Comparison of ENCODE assay signal across 1 cellular context in the genomic region with DNA sequence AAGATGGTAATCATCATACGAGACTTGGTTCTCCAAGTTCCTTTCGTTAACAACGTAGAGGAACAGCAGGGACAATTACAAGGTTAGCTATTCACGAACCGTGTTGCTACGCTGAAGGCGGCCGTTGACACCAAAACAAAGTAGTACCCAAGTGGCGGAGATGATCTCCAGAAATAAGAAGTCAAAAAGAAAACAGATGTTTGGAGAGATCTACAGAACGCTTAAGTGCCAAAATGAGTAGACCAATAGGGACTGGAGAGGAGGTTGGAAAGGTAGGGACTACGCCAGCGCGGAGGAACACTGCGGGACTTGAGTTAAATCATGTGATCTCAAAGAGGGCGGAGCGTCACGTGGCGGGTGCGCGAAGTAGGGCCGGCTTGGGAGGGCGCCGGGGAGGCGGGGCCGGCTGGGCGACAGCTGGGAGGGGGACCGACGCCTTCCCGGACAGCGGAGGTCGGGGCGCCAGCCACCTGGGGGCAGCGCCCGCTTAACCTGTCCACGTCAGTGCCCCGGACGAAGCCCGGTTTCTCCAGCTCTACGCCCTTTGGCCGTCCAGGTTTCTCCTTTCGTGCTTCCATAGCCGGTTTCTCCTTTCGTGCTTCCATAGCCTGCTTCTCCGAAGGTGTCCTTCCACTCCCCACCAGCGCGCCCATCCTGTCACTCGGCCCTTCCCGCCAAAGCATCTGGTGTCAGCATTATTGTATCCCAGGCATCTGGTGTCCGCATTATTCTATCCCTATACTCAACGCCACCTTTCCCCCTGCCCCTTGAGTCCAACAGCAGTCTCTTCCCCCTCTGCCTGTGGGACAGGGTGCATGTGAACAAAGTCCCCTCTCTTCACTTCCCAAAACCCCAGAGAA.
A peak's percentile ranks its signal among the peaks of the same experiment; 100 is the strongest.
TF ChIP-seq lines count a peak whose summit lies in the region.

No MANE protein-coding gene starts in this region.

TF ChIP-seq in K562, 482 proteins besides CTCF, POLR2A, EP300 and RAD21 (continued from another document and continues in another):
- TF ChIP-seq E2F1 (CRISPR knock-in tag; IDR thresholded peaks at IDR 0.05) (0 out of 2 replicates have a peak, but pooled peaks have one; percentile 36), GABPB2 (CRISPR knock-in tag; conservative IDR thresholded peaks at IDR 0.05) (no peak), SLC30A9 (CRISPR knock-in tag; IDR thresholded peaks at IDR 0.05) (no peak), RBM14 (IDR thresholded peaks at IDR 0.05; ENCODE audit: borderline replicate concordance, insufficient read depth, low read depth, low read length) (no peak), ELK3 (CRISPR knock-in tag; IDR thresholded peaks at IDR 0.05) (no peak), CCNT2 (IDR thresholded peaks at IDR 0.05; ENCODE audit: borderline replicate concordance, extremely low read depth, insufficient read length, low read depth, low read length) (peak; percentile 98), RFX1 (IDR thresholded peaks at IDR 0.05) (no peak), SAFB (IDR thresholded peaks at IDR 0.05; ENCODE audit: borderline replicate concordance, low read depth, low read length) (no peak), POLR2B (IDR thresholded peaks at IDR 0.05; ENCODE audit: low read depth, partially characterized antibody) (peak; percentile 79), FOXJ3 (CRISPR knock-in tag; IDR thresholded peaks at IDR 0.05) (no peak), ESRRB (CRISPR knock-in tag; IDR thresholded peaks at IDR 0.05; ENCODE audit: borderline replicate concordance) (no peak), FOXA1 (IDR thresholded peaks at IDR 0.05; ENCODE audit: borderline replicate concordance) (no peak), SOX6 (IDR thresholded peaks at IDR 0.05) (peak; percentile 57; the same call in 1 of the 2 replicates), KLF1 (tag; IDR thresholded peaks at IDR 0.05) (no peak), ZNF507 (tag; conservative IDR thresholded peaks at IDR 0.05) (no peak), GTF2A2 (tag; IDR thresholded peaks at IDR 0.05) (no peak), MTA2 (IDR thresholded peaks at IDR 0.05; ENCODE audit: low read depth) (no peak), KLF16 (IDR thresholded peaks at IDR 0.05) (no peak), PRPF4 (IDR thresholded peaks at IDR 0.05; ENCODE audit: insufficient read depth, low read depth, low read length, poor library complexity, severe bottlenecking) (no peak), ZNF551 (CRISPR knock-in tag; IDR thresholded peaks at IDR 0.05) (0 out of 2 replicates have a peak, but pooled peaks have one; percentile 57), PTRF (tag; IDR thresholded peaks at IDR 0.05) (no peak), ZNF764 (CRISPR knock-in tag; IDR thresholded peaks at IDR 0.05; ENCODE audit: low read depth) (no peak), STAT5A (IDR thresholded peaks at IDR 0.05; ENCODE audit: borderline replicate concordance, low read length) (peak; percentile 13; the same call in 1 of the 2 replicates), CREM (IDR thresholded peaks at IDR 0.05; ENCODE audit: low read depth) (peak; percentile 83), MTA3 (IDR thresholded peaks at IDR 0.05; ENCODE audit: borderline replicate concordance) (no peak), ZNF41 (CRISPR knock-in tag; conservative IDR thresholded peaks at IDR 0.05) (no peak), ZNF134 (CRISPR knock-in tag; conservative IDR thresholded peaks at IDR 0.05) (no peak), HNRNPL (IDR thresholded peaks at IDR 0.05; ENCODE audit: low read depth, low read length) (no peak), FUS (optimal IDR thresholded peaks at IDR 0.05; ENCODE audit: low read depth, low read length) (no peak), NFE2 (IDR thresholded peaks at IDR 0.05; ENCODE audit: low read depth) (no peak), ZBTB43 (CRISPR knock-in tag; IDR thresholded peaks at IDR 0.05) (no peak), CBFB (CRISPR knock-in tag; IDR thresholded peaks at IDR 0.05) (no peak), NR1H2 (CRISPR knock-in tag; IDR thresholded peaks at IDR 0.05) (no peak), SMARCC2 (IDR thresholded peaks at IDR 0.05; ENCODE audit: low read depth) (no peak), PHF20 (IDR thresholded peaks at IDR 0.05; ENCODE audit: partially characterized antibody) (peak; percentile 88), DDX20 (tag; IDR thresholded peaks at IDR 0.05; ENCODE audit: low read depth) (no peak), ZFX (CRISPR knock-in tag; IDR thresholded peaks at IDR 0.05) (no peak), NFIX (CRISPR knock-in tag; IDR thresholded peaks at IDR 0.05; ENCODE audit: low read depth) (no peak), TRIM28 (IDR thresholded peaks at IDR 0.05) (no peak), ETS2 (tag; IDR thresholded peaks at IDR 0.05; ENCODE audit: borderline replicate concordance, poor library complexity, severe bottlenecking) (no peak), MCM5 (IDR thresholded peaks at IDR 0.05; ENCODE audit: low read depth) (no peak)
- TF ChIP-seq, protein P1, sequence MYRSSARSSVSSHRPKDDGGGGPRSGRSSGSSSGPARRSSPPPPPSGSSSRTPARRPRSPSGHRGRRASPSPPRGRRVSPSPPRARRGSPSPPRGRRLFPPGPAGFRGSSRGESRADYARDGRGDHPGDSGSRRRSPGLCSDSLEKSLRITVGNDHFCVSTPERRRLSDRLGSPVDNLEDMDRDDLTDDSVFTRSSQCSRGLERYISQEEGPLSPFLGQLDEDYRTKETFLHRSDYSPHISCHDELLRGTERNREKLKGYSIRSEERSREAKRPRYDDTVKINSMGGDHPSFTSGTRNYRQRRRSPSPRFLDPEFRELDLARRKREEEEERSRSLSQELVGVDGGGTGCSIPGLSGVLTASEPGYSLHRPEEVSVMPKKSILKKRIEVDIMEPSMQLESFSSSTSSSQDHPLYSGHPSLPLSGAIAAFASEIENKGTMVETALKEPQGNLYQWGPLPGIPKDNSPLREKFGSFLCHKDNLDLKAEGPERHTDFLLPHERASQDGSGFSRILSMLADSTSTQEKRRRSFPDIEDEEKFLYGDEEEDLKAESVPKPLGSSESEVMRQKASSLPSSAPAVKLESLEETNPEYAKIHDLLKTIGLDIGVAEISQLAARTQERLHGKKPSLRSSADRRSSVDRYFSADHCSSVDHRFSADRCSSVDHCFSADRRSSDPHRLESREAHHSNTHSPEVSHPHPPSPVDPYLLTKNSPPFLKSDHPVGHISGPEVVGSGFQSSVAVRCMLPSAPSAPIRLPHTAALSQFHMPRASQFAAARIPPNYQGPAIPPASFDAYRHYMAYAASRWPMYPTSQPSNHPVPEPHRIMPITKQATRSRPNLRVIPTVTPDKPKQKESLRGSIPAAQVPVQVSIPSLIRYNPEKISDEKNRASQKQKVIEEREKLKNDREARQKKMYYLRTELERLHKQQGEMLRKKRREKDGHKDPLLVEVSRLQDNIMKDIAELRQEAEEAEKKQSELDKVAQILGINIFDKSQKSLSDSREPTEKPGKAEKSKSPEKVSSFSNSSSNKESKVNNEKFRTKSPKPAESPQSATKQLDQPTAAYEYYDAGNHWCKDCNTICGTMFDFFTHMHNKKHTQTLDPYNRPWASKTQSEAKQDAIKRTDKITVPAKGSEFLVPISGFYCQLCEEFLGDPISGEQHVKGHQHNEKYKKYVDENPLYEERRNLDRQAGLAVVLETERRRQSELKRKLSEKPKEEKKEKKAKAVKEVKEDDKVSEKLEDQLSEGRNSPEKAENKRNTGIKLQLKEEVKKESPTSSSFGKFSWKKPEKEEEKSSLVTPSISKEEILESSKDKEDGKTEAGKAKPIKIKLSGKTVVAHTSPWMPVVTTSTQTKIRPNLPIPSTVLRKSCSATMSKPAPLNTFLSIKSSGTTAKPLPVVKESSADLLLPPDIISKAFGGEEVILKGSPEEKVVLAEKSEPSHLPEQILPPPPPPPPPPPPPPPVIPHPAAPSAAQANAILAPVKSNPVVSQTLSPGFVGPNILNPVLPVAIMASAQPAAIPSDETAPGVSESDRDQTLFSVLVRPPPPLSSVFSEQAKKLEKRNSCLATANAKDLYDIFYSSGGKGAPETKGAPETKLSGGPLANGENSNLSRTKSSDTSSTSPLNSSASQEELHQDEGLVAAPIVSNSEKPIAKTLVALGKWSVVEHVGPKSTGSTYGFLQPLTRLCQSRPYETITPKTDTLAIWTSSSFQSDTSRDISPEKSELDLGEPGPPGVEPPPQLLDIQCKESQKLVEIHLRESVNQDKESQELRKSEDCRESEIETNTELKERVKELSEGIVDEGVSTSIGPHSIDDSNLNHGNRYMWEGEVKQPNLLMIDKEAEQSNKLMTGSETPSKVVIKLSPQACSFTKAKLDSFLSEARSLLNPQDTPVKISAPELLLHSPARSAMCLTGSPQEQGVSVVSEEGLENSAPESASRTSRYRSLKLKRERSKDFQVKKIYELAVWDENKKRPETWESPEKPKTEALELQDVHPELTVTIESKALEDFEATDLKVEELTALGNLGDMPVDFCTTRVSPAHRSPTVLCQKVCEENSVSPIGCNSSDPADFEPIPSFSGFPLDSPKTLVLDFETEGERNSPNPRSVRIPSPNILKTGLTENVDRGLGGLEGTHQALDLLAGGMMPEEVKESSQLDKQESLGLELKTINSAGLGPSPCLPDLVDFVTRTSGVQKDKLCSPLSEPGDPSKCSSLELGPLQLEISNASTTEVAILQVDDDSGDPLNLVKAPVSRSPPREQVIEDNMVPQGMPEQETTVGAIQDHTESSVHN (IDR thresholded peaks at IDR 0.05; ENCODE audit: borderline replicate concordance in 1 of 2, low read depth in 1 of 2): peak in 1 of 2 experiments; percentile 85; a peak in 2 of 4 replicates
- TF ChIP-seq, protein P2, sequence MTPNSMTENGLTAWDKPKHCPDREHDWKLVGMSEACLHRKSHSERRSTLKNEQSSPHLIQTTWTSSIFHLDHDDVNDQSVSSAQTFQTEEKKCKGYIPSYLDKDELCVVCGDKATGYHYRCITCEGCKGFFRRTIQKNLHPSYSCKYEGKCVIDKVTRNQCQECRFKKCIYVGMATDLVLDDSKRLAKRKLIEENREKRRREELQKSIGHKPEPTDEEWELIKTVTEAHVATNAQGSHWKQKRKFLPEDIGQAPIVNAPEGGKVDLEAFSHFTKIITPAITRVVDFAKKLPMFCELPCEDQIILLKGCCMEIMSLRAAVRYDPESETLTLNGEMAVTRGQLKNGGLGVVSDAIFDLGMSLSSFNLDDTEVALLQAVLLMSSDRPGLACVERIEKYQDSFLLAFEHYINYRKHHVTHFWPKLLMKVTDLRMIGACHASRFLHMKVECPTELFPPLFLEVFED (CRISPR knock-in tag; conservative IDR thresholded peaks at IDR 0.05): 0 out of 2 replicates have a peak, but pooled peaks have one; percentile 24
- TF ChIP-seq, protein P3, sequence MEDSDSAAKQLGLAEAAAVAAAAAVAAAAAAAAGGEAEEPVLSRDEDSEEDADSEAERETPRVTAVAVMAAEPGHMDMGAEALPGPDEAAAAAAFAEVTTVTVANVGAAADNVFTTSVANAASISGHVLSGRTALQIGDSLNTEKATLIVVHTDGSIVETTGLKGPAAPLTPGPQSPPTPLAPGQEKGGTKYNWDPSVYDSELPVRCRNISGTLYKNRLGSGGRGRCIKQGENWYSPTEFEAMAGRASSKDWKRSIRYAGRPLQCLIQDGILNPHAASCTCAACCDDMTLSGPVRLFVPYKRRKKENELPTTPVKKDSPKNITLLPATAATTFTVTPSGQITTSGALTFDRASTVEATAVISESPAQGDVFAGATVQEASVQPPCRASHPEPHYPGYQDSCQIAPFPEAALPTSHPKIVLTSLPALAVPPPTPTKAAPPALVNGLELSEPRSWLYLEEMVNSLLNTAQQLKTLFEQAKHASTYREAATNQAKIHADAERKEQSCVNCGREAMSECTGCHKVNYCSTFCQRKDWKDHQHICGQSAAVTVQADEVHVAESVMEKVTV (CRISPR knock-in tag; IDR thresholded peaks at IDR 0.05): no peak
- TF ChIP-seq, protein P4, sequence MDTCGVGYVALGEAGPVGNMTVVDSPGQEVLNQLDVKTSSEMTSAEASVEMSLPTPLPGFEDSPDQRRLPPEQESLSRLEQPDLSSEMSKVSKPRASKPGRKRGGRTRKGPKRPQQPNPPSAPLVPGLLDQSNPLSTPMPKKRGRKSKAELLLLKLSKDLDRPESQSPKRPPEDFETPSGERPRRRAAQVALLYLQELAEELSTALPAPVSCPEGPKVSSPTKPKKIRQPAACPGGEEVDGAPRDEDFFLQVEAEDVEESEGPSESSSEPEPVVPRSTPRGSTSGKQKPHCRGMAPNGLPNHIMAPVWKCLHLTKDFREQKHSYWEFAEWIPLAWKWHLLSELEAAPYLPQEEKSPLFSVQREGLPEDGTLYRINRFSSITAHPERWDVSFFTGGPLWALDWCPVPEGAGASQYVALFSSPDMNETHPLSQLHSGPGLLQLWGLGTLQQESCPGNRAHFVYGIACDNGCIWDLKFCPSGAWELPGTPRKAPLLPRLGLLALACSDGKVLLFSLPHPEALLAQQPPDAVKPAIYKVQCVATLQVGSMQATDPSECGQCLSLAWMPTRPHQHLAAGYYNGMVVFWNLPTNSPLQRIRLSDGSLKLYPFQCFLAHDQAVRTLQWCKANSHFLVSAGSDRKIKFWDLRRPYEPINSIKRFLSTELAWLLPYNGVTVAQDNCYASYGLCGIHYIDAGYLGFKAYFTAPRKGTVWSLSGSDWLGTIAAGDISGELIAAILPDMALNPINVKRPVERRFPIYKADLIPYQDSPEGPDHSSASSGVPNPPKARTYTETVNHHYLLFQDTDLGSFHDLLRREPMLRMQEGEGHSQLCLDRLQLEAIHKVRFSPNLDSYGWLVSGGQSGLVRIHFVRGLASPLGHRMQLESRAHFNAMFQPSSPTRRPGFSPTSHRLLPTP (IDR thresholded peaks at IDR 0.05; ENCODE audit: borderline replicate concordance, extremely low read depth, insufficient read length): no peak
